ENCODE assay signal across 22 cellular contexts in genomic region chr13:62625214-62625613, GRCh38.
"Had no signal": no experiment of that assay in that cellular context is flagged by ENCODE, and none has a peak within 500 bp of the region (broad histone marks: within the 10 kb centered on the region; RNA-seq: fewer than 3 reads in every experiment).

No MANE protein-coding gene starts in this region.

- ATAC-seq: HepG2 had no signal

- H3K9ac ChIP-seq: SK-N-SH had no signal

- DNase-seq: IMR-90, Karpas-422, KG1, MM.1S, MV-4-11, NCI-H1048, NCI-H1105, NCI-H1417, NCI-H1436 treated with DMSO at 0.1 percent for 48 hours, NCI-H1694 treated with DMSO at 0.1 percent for 48 hours, NCI-H1930, NCI-H2081, NCI-H2107, NCI-H2227 treated with DMSO at 0.1 percent for 48 hours, NCI-H526 treated with DMSO at 0.1 percent for 48 hours, NCI-H774, RPMI8226, SHP77, SK-N-SH, SW 1271 had no signal

- H3K9me3 ChIP-seq: SK-N-SH had no signal

- H3K4me2 ChIP-seq: SK-N-SH had no signal

- FAIRE-seq: HepG2, RCC 7860 had no signal
